Comparison of ENCODE assay signal across 1 cellular context in genomic region chr6:169726049-169726400, GRCh38.
TF ChIP-seq lines count a peak whose summit lies in the region.

No MANE protein-coding gene starts in this region.

TF ChIP-seq in GM12878, 131 proteins besides CTCF, POLR2A, EP300 and RAD21:
- TF ChIP-seq BRCA1 (IDR thresholded peaks at IDR 0.05; ENCODE audit: low read depth, low read length) (no peak), ZNF274 (IDR thresholded peaks at IDR 0.05; ENCODE audit: insufficient read depth, insufficient read length) (no peak), TCF7 (IDR thresholded peaks at IDR 0.05; ENCODE audit: borderline replicate concordance) (no peak), ZNF687 (IDR thresholded peaks at IDR 0.05) (no peak), NFYA (IDR thresholded peaks at IDR 0.05; ENCODE audit: borderline replicate concordance, low read depth, low read length) (no peak), RAD51 (IDR thresholded peaks at IDR 0.05) (no peak), RBBP5 (conservative IDR thresholded peaks at IDR 0.05) (no peak), MXI1 (IDR thresholded peaks at IDR 0.05; ENCODE audit: low read depth, low read length) (no peak)
- TF ChIP-seq, protein P1, sequence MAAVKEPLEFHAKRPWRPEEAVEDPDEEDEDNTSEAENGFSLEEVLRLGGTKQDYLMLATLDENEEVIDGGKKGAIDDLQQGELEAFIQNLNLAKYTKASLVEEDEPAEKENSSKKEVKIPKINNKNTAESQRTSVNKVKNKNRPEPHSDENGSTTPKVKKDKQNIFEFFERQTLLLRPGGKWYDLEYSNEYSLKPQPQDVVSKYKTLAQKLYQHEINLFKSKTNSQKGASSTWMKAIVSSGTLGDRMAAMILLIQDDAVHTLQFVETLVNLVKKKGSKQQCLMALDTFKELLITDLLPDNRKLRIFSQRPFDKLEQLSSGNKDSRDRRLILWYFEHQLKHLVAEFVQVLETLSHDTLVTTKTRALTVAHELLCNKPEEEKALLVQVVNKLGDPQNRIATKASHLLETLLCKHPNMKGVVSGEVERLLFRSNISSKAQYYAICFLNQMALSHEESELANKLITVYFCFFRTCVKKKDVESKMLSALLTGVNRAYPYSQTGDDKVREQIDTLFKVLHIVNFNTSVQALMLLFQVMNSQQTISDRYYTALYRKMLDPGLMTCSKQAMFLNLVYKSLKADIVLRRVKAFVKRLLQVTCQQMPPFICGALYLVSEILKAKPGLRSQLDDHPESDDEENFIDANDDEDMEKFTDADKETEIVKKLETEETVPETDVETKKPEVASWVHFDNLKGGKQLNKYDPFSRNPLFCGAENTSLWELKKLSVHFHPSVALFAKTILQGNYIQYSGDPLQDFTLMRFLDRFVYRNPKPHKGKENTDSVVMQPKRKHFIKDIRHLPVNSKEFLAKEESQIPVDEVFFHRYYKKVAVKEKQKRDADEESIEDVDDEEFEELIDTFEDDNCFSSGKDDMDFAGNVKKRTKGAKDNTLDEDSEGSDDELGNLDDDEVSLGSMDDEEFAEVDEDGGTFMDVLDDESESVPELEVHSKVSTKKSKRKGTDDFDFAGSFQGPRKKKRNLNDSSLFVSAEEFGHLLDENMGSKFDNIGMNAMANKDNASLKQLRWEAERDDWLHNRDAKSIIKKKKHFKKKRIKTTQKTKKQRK (IDR thresholded peaks at IDR 0.05; ENCODE audit: low read depth, low read length), result no peak
- TF ChIP-seq, protein P2, sequence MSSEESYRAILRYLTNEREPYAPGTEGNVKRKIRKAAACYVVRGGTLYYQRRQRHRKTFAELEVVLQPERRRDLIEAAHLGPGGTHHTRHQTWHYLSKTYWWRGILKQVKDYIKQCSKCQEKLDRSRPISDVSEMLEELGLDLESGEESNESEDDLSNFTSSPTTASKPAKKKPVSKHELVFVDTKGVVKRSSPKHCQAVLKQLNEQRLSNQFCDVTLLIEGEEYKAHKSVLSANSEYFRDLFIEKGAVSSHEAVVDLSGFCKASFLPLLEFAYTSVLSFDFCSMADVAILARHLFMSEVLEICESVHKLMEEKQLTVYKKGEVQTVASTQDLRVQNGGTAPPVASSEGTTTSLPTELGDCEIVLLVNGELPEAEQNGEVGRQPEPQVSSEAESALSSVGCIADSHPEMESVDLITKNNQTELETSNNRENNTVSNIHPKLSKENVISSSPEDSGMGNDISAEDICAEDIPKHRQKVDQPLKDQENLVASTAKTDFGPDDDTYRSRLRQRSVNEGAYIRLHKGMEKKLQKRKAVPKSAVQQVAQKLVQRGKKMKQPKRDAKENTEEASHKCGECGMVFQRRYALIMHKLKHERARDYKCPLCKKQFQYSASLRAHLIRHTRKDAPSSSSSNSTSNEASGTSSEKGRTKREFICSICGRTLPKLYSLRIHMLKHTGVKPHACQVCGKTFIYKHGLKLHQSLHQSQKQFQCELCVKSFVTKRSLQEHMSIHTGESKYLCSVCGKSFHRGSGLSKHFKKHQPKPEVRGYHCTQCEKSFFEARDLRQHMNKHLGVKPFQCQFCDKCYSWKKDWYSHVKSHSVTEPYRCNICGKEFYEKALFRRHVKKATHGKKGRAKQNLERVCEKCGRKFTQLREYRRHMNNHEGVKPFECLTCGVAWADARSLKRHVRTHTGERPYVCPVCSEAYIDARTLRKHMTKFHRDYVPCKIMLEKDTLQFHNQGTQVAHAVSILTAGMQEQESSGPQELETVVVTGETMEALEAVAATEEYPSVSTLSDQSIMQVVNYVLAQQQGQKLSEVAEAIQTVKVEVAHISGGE (CRISPR knock-in tag; IDR thresholded peaks at IDR 0.05), result no peak
- TF ChIP-seq, protein P3, sequence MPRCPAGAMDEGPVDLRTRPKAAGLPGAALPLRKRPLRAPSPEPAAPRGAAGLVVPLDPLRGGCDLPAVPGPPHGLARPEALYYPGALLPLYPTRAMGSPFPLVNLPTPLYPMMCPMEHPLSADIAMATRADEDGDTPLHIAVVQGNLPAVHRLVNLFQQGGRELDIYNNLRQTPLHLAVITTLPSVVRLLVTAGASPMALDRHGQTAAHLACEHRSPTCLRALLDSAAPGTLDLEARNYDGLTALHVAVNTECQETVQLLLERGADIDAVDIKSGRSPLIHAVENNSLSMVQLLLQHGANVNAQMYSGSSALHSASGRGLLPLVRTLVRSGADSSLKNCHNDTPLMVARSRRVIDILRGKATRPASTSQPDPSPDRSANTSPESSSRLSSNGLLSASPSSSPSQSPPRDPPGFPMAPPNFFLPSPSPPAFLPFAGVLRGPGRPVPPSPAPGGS (IDR thresholded peaks at IDR 0.05; ENCODE audit: borderline replicate concordance, insufficient read depth, low read depth, low read length, poor library complexity, severe bottlenecking), result no peak
